Comparison of ENCODE assay signal across 8 cellular contexts in genomic region chr14:90454041-90455000, GRCh38. TPM values are rescaled to one million over a fixed set of nuclear protein-coding genes. Genes with fewer than 3 reads are reported as not detected.
DNase-seq lines count a peak whose midpoint lies in the region; ATAC-seq, FAIRE-seq and TF ChIP-seq lines count a peak whose summit lies in the region.

No MANE protein-coding gene starts in this region.

- WGBS in heart right ventricle, 2 donors = 37 to 41% methylated on average over 30 of the region's 30 CpGs
- 40 to 42% methylated on average over 26 to 30 of the region's 30 CpGs for WGBS in pancreas, 2 donors

- peak overlapping the region in 8 of 10 donors; percentile 10 to 50 (median 44) for H3K4me3 ChIP-seq in heart right ventricle
- peak overlapping the region in 2 of 4 donors; percentile 27 to 31 for H3K4me3 ChIP-seq in pancreas

- H3K9me3 ChIP-seq in heart right ventricle (no peaks in the 10 kb centered on the region), pancreas (no peaks in the 10 kb centered on the region)

- ATAC-seq in heart right ventricle (peak; percentile 86 to 96 (median 94)), pancreas (peak; percentile 95 to 97 (median 96)), HG03460 (IDR thresholded peaks at IDR 0.05; ENCODE audit: unreplicated experiment) (no peak)

- DNase-seq in stimulated activated CD4-positive, alpha-beta T cell treated with anti-CD3 and anti-CD28 coated beads, Interleukin-15, amount 100 ng/mL, for 24 hours = peak; percentile 18
- DNase-seq in stimulated activated CD4-positive, alpha-beta T cell treated with anti-CD3 and anti-CD28 coated beads, Interleukin-4, amount 100 ng/mL, for 1 hour = no peak
- peak; percentile 80 to 89 for DNase-seq in heart right ventricle
- DNase-seq in pancreas = peak; percentile 80 to 89 (median 86)
- no peak for DNase-seq in SKM-1 treated with dmso at 0.1 percent for 144 hours (lab: John Stamatoyannopoulos, UW; ENCODE audit: unreplicated experiment)
- DNase-seq in RKO (ENCODE audit: low spot score) = no peak

- TF ChIP-seq CTCF in VCaP (conservative IDR thresholded peaks at IDR 0.05) (no peak), heart right ventricle (IDR thresholded peaks at IDR 0.05) (peak in 3 of 9 donors; percentile 24 to 38 (median 35)), pancreas (IDR thresholded peaks at IDR 0.05) (no peak)

- FAIRE-seq in pancreas (lab: Jason Lieb, UNC) = no peak

- no peaks in the 10 kb centered on the region for H3K36me3 ChIP-seq in heart right ventricle
- no peaks in the 10 kb centered on the region for H3K36me3 ChIP-seq in pancreas

- H3K27ac ChIP-seq in VCaP (peak overlapping the region; percentile 31; the same call in 1 of the 2 replicates), heart right ventricle (peak overlapping the region in 9 of 10 donors; percentile 34 to 81 (median 71)), pancreas (peak overlapping the region in 2 of 4 donors; percentile 51 to 52)

- H3K27me3 ChIP-seq in heart right ventricle = no peaks in the 10 kb centered on the region
- H3K27me3 ChIP-seq in pancreas = no peaks in the 10 kb centered on the region

- intact Hi-C loops in heart right ventricle (cut with DNase I) = loop anchor here in 1 of 10 donors (5.0 kb wide), 1 partner anchor 777 kb away; no protein-coding TSS in a partner anchor
- intact Hi-C loops in pancreas (cut with DNase I) = no loop called here

- peaks cover 0 to 33% (median 21%) of the 10 kb centered on the region in 9 donors for H3K4me1 ChIP-seq in heart right ventricle
- no peaks in the 10 kb centered on the region for H3K4me1 ChIP-seq in pancreas

RNA-seq across cellular contexts. Expression of gene CALM1, which starts 57.5 kb away (rescaled TPM):
- total RNA-seq in heart right ventricle (100 to 1,000 TPM; 409 to 787 (median 454) TPM), pancreas (100 to 1,000 TPM; 104 to 181 (median 141) TPM)
- polyA plus RNA-seq in heart right ventricle (100 to 1,000 TPM; 293 to 352 TPM), pancreas (100 to 1,000 TPM; 116 to 181 TPM)

Comparison
In these comparisons a context has a peak if more than half of its experiments do, and no peak if none do; other contexts are left out.
1. DNase-seq: peak in stimulated activated CD4-positive, alpha-beta T cell treated with anti-CD3 and anti-CD28 coated beads, Interleukin-15, amount 100 ng/mL, for 24 hours (single experiment), heart right ventricle (2 of 2) and pancreas (6 of 6); none in stimulated activated CD4-positive, alpha-beta T cell treated with anti-CD3 and anti-CD28 coated beads, Interleukin-4, amount 100 ng/mL, for 1 hour (single experiment), SKM-1 treated with dmso at 0.1 percent for 144 hours (single experiment) and RKO (single experiment).